In genomic region chr5:114648940-114649339, GRCh38 we compare ENCODE assay signal across 28 cellular contexts.
"Had no signal": no experiment of that assay in that cellular context is flagged by ENCODE, and none has a peak within 500 bp of the region (broad histone marks: within the 10 kb centered on the region; RNA-seq: fewer than 3 reads in every experiment).

No MANE protein-coding gene starts in this region.

- H3K27me3 ChIP-seq: adrenal gland, body of pancreas, colonic mucosa had no signal

- H3K9me3 ChIP-seq: adrenal gland, body of pancreas, colonic mucosa had no signal

- DNase-seq: activated CD4-positive, alpha-beta memory T cell treated with anti-CD3 and anti-CD28 coated beads for 36 hours; activated CD4-positive, alpha-beta T cell treated with anti-CD3 and anti-CD28 coated beads for 36 hours; activated CD4-positive, alpha-beta T cell treated with anti-CD3 and anti-CD28 coated beads, Interleukin-2, amount 10 ng/mL, durations not matched to agents 24 days and 14 days; activated CD4-positive, CD25-positive, alpha-beta regulatory T cell; activated CD4-positive, CD25-positive, alpha-beta regulatory T cell treated with anti-CD3 and anti-CD28 coated beads, Interleukin-2, amount 50 U/mL, for 72 hours; activated CD8-positive, alpha-beta memory T cell treated with anti-CD3 and anti-CD28 coated beads, Interleukin-2, amount 10 ng/mL, durations not matched to agents 7 days and 5 days; activated CD8-positive, alpha-beta memory T cell treated with anti-CD3 and anti-CD28 coated beads, Interleukin-2, amount 50 U/mL, for 4 hours; activated CD8-positive, alpha-beta T cell treated with anti-CD3 and anti-CD28 coated beads, Interleukin-2, amount 10 ng/mL, durations not matched to agents 7 days and 5 days; activated effector memory CD4-positive, alpha-beta T cell treated with anti-CD3 and anti-CD28 coated beads, Interleukin-2, amount 50 U/mL, for 16 hours; activated naive CD4-positive, alpha-beta T cell treated with anti-CD3 and anti-CD28 coated beads for 36 hours; activated naive CD8-positive, alpha-beta T cell treated with anti-CD3 and anti-CD28 coated beads for 36 hours; activated naive CD8-positive, alpha-beta T cell treated with anti-CD3 and anti-CD28 coated beads, Interleukin-2, amount 50 U/mL, for 24 hours; activated T-cell treated with anti-CD3 and anti-CD28 coated beads, Interleukin-2, amount 50 U/mL, for 1 hour; activated T-cell treated with anti-CD3 and anti-CD28 coated beads, Interleukin-2, amount 50 U/mL, for 48 hours; adrenal gland; amygdala; aorta; body of pancreas; caudate nucleus; cerebellar nuclear complex; colonic mucosa; effector memory CD4-positive, alpha-beta T cell; endodermal cell; foreskin fibroblast; head of caudate nucleus; T-helper 17 cell; T1000 had no signal

- H3K36me3 ChIP-seq: adrenal gland, colonic mucosa had no signal

- ATAC-seq: activated CD4-positive, alpha-beta T cell treated with anti-CD3 and anti-CD28 coated beads for 36 hours; activated CD8-positive, alpha-beta memory T cell treated with anti-CD3 and anti-CD28 coated beads, Interleukin-2, amount 10 ng/mL, durations not matched to agents 7 days and 5 days; activated CD8-positive, alpha-beta T cell treated with anti-CD3 and anti-CD28 coated beads, Interleukin-2, amount 10 ng/mL, durations not matched to agents 7 days and 5 days; activated naive CD8-positive, alpha-beta T cell treated with anti-CD3 and anti-CD28 coated beads, Interleukin-2, amount 50 U/mL, for 24 hours; body of pancreas; esophagus mucosa; T-helper 17 cell had no signal

- H3K4me3 ChIP-seq: adrenal gland, body of pancreas, colonic mucosa had no signal

- H3K27ac ChIP-seq: adrenal gland, body of pancreas, colonic mucosa had no signal

- H3K4me1 ChIP-seq: adrenal gland, body of pancreas, colonic mucosa had no signal
